1 cellular context compared by ENCODE assay signal in genomic region chr7:92245487-92246362, GRCh38.
TF ChIP-seq lines count a peak whose summit lies in the region.

ANKIB1 (plus strand) TSS chr7:92245974; CDS start chr7:92294979, 49,005 bp downstream.
KRIT1 (minus strand) TSS chr7:92245914; CDS start chr7:92242135, 3,779 bp downstream.

TF ChIP-seq in HepG2, 621 proteins besides CTCF, POLR2A, EP300 and RAD21 (continued from another document and continues in another):
- TF ChIP-seq, protein P1, sequence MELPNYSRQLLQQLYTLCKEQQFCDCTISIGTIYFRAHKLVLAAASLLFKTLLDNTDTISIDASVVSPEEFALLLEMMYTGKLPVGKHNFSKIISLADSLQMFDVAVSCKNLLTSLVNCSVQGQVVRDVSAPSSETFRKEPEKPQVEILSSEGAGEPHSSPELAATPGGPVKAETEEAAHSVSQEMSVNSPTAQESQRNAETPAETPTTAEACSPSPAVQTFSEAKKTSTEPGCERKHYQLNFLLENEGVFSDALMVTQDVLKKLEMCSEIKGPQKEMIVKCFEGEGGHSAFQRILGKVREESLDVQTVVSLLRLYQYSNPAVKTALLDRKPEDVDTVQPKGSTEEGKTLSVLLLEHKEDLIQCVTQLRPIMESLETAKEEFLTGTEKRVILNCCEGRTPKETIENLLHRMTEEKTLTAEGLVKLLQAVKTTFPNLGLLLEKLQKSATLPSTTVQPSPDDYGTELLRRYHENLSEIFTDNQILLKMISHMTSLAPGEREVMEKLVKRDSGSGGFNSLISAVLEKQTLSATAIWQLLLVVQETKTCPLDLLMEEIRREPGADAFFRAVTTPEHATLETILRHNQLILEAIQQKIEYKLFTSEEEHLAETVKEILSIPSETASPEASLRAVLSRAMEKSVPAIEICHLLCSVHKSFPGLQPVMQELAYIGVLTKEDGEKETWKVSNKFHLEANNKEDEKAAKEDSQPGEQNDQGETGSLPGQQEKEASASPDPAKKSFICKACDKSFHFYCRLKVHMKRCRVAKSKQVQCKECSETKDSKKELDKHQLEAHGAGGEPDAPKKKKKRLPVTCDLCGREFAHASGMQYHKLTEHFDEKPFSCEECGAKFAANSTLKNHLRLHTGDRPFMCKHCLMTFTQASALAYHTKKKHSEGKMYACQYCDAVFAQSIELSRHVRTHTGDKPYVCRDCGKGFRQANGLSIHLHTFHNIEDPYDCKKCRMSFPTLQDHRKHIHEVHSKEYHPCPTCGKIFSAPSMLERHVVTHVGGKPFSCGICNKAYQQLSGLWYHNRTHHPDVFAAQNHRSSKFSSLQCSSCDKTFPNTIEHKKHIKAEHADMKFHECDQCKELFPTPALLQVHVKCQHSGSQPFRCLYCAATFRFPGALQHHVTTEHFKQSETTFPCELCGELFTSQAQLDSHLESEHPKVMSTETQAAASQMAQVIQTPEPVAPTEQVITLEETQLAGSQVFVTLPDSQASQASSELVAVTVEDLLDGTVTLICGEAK (IDR thresholded peaks at IDR 0.05), result peak; percentile 70
- TF ChIP-seq, protein P1 (CRISPR knock-in tag; IDR thresholded peaks at IDR 0.05), result peak; percentile 64; the same call in 1 of the 2 replicates
- peak; percentile 42; the same call in 1 of the 2 replicates for TF ChIP-seq ZNF431 (CRISPR knock-in tag; IDR thresholded peaks at IDR 0.05; ENCODE audit: borderline replicate concordance, low read depth)
- TF ChIP-seq ELK4 (CRISPR knock-in tag; IDR thresholded peaks at IDR 0.05; ENCODE audit: borderline replicate concordance), result no peak
- TF ChIP-seq ZFP36L2 (CRISPR knock-in tag; IDR thresholded peaks at IDR 0.05), result no peak
- TF ChIP-seq ZNF770 (CRISPR knock-in tag; IDR thresholded peaks at IDR 0.05), result no peak; the same call in 1 of the 2 replicates
- TF ChIP-seq JARID2 (CRISPR knock-in tag; IDR thresholded peaks at IDR 0.05; ENCODE audit: insufficient replicate concordance), result no peak
- TF ChIP-seq, protein P2, sequence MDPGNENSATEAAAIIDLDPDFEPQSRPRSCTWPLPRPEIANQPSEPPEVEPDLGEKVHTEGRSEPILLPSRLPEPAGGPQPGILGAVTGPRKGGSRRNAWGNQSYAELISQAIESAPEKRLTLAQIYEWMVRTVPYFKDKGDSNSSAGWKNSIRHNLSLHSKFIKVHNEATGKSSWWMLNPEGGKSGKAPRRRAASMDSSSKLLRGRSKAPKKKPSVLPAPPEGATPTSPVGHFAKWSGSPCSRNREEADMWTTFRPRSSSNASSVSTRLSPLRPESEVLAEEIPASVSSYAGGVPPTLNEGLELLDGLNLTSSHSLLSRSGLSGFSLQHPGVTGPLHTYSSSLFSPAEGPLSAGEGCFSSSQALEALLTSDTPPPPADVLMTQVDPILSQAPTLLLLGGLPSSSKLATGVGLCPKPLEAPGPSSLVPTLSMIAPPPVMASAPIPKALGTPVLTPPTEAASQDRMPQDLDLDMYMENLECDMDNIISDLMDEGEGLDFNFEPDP (CRISPR knock-in tag; conservative IDR thresholded peaks at IDR 0.05), result no peak
- peak; percentile 94 for TF ChIP-seq PHF8 (CRISPR knock-in tag; IDR thresholded peaks at IDR 0.05)
- peak; percentile 82 for TF ChIP-seq DRAP1 (CRISPR knock-in tag; IDR thresholded peaks at IDR 0.05)
- TF ChIP-seq MXD4 (CRISPR knock-in tag; IDR thresholded peaks at IDR 0.05), result peak; percentile 24; the same call in 1 of the 2 replicates
- TF ChIP-seq ZNF749 (CRISPR knock-in tag; IDR thresholded peaks at IDR 0.05; ENCODE audit: borderline replicate concordance), result peak; percentile 44; the same call in 1 of the 2 replicates
- TF ChIP-seq HDAC1 (CRISPR knock-in tag; IDR thresholded peaks at IDR 0.05), result peak; percentile 72
- TF ChIP-seq, protein P3, sequence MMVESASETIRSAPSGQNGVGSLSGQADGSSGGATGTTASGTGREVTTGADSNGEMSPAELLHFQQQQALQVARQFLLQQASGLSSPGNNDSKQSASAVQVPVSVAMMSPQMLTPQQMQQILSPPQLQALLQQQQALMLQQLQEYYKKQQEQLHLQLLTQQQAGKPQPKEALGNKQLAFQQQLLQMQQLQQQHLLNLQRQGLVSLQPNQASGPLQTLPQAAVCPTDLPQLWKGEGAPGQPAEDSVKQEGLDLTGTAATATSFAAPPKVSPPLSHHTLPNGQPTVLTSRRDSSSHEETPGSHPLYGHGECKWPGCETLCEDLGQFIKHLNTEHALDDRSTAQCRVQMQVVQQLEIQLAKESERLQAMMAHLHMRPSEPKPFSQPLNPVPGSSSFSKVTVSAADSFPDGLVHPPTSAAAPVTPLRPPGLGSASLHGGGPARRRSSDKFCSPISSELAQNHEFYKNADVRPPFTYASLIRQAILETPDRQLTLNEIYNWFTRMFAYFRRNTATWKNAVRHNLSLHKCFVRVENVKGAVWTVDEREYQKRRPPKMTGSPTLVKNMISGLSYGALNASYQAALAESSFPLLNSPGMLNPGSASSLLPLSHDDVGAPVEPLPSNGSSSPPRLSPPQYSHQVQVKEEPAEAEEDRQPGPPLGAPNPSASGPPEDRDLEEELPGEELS (CRISPR knock-in tag; IDR thresholded peaks at IDR 0.05), result 0 out of 2 replicates have a peak, but pooled peaks have one; percentile 7
- TF ChIP-seq ZNF782 (CRISPR knock-in tag; IDR thresholded peaks at IDR 0.05; ENCODE audit: borderline replicate concordance), result no peak; the same call in 1 of the 2 replicates
- no peak for TF ChIP-seq MYNN (CRISPR knock-in tag; IDR thresholded peaks at IDR 0.05; ENCODE audit: low read depth)
- TF ChIP-seq, protein P4, sequence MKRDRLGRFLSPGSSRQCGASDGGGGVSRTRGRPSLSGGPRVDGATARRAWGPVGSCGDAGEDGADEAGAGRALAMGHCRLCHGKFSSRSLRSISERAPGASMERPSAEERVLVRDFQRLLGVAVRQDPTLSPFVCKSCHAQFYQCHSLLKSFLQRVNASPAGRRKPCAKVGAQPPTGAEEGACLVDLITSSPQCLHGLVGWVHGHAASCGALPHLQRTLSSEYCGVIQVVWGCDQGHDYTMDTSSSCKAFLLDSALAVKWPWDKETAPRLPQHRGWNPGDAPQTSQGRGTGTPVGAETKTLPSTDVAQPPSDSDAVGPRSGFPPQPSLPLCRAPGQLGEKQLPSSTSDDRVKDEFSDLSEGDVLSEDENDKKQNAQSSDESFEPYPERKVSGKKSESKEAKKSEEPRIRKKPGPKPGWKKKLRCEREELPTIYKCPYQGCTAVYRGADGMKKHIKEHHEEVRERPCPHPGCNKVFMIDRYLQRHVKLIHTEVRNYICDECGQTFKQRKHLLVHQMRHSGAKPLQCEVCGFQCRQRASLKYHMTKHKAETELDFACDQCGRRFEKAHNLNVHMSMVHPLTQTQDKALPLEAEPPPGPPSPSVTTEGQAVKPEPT (CRISPR knock-in tag; IDR thresholded peaks at IDR 0.05; ENCODE audit: low read depth), result no peak
- no peak for TF ChIP-seq SMYD3 (CRISPR knock-in tag; IDR thresholded peaks at IDR 0.05)
- peak; percentile 18 for TF ChIP-seq ZSCAN21 (CRISPR knock-in tag; IDR thresholded peaks at IDR 0.05; ENCODE audit: borderline replicate concordance)
- TF ChIP-seq ZNF569 (CRISPR knock-in tag; IDR thresholded peaks at IDR 0.05; ENCODE audit: borderline replicate concordance), result no peak
- TF ChIP-seq, protein P5, sequence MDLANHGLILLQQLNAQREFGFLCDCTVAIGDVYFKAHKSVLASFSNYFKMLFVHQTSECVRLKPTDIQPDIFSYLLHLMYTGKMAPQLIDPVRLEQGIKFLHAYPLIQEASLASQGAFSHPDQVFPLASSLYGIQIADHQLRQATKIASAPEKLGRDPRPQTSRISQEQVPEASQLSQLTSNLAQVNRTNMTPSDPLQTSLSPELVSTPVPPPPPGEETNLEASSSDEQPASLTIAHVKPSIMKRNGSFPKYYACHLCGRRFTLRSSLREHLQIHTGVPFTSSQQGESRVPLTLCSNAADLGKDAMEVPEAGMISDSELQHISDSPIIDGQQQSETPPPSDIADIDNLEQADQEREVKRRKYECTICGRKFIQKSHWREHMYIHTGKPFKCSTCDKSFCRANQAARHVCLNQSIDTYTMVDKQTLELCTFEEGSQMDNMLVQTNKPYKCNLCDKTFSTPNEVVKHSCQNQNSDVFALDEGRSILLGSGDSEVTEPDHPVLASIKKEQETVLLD (CRISPR knock-in tag; IDR thresholded peaks at IDR 0.05; ENCODE audit: low read depth), result peak; percentile 81; the same call in 1 of the 2 replicates
- peak; percentile 88; the same call in 1 of the 2 replicates for TF ChIP-seq PCBP1 (IDR thresholded peaks at IDR 0.05; ENCODE audit: borderline replicate concordance, low read depth, low read length)
- TF ChIP-seq ZNF501 (CRISPR knock-in tag; IDR thresholded peaks at IDR 0.05), result peak; percentile 83
- no peak; the same call in 1 of the 2 replicates for TF ChIP-seq CENPBD1 (CRISPR knock-in tag; IDR thresholded peaks at IDR 0.05; ENCODE audit: borderline replicate concordance, low read depth)
- TF ChIP-seq, protein P6, sequence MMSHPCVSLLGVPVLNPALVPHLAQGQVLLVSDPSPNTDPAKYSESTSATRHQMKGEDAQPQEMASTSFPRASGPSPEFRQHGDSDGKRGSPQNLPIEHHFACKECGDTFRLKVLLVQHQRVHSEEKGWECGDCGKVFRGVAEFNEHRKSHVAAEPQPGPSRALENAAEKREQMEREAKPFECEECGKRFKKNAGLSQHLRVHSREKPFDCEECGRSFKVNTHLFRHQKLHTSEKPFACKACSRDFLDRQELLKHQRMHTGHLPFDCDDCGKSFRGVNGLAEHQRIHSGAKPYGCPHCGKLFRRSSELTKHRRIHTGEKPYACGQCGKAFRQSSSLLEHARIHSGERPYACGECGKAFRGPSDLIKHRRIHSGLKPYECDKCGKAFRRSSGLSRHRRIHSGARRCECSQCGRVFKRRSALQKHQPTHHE (CRISPR knock-in tag; IDR thresholded peaks at IDR 0.05; ENCODE audit: borderline replicate concordance), result no peak; the same call in 1 of the 2 replicates
- no peak for TF ChIP-seq MTF1 (CRISPR knock-in tag; IDR thresholded peaks at IDR 0.05)
- TF ChIP-seq, protein P7, sequence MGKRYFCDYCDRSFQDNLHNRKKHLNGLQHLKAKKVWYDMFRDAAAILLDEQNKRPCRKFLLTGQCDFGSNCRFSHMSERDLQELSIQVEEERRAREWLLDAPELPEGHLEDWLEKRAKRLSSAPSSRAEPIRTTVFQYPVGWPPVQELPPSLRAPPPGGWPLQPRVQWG (CRISPR knock-in tag; IDR thresholded peaks at IDR 0.05; ENCODE audit: borderline replicate concordance, low read depth), result no peak
